Comparison of ENCODE assay signal across 14 cellular contexts in the genomic region with DNA sequence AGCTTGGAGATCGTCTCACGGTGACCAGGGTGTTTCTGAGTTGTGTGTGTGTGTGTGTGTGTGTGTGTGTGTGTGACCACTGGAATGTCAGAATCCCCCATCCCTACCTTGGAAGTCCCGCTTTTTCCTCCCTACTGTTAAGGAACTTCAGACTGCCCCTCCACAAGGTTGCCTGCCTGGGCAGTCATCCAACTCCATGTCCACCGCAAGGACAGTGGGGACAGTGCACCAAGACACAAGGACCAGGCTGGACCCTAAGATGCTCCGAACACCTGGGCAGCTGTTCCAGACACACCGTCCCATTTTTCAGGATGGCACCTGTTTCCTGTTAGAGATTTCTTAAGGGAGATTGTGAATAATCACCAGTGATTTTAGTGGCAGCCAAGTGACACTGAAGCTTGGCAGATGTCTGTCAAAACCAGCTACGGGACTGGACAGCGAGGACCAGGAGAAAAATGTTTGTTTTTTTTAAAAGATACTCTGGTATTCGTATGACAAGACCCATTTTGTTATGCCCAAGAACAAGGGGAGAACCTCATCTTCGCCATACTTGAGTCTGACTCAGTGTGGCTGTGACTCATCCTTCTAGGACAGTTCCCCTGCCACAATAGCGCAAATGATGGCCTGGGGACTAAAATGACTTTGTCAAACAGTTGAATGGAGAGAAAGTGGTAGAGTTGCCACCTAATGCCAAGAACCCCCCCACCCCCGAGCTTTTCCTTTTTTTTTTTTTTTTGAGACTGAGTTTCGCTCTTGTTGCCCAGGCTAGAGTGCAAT. TPM values are rescaled to one million over a fixed set of nuclear protein-coding genes. Genes with fewer than 3 reads are reported as not detected.
A peak's percentile ranks its signal among the peaks of the same experiment; 100 is the strongest.
DNase-seq lines count a peak whose midpoint lies in the region; ATAC-seq and FAIRE-seq lines count a peak whose summit lies in the region.
"Had no signal": no experiment of that assay in that cellular context is flagged by ENCODE, and none has a peak within 500 bp of the region (broad histone marks: within the 10 kb centered on the region; RNA-seq: fewer than 3 reads in every experiment).

No MANE protein-coding gene starts in this region.

- H3F3A ChIP-seq in GM23248 (ENCODE audit: insufficient read depth): no peaks in the 10 kb centered on the region

- no peak overlapping the region for H3K27ac ChIP-seq in GM23248
- H3K27ac ChIP-seq: 22Rv1, sigmoid colon had no signal

- 44 to 52% methylated on average over 13 of the region's 13 CpGs for WGBS in GM23248 (ENCODE audit: low coverage in 1 of 2, low lambda C conversion rate in 2 of 2, missing lambda C conversion rate in 2 of 2), 2 experiments

- H3K9ac ChIP-seq in GM23248: no peak overlapping the region

- no peak for FAIRE-seq in frontal cortex (lab: Jason Lieb, UNC)

- DNase-seq in DMS53 (lab: John Stamatoyannopoulos, UW) (peak; percentile 46), DMS53 treated with DMSO at 0.1 percent for 48 hours (lab: John Stamatoyannopoulos, UW; ENCODE audit: unreplicated experiment) (no peak), GM23248 (peak; percentile 67), iris pigment epithelial cell (ENCODE audit: low read depth) (peak; percentile 9), frontal cortex (ENCODE audit: low spot score in 2 of 2) (no peak)
- DNase-seq: DND-41, NCI-H2029, RPMI8226, sigmoid colon had no signal

- no peaks in the 10 kb centered on the region for H3K9me2 ChIP-seq in GM23248 (ENCODE audit: insufficient read depth)

- no peaks in the 10 kb centered on the region for H3K79me2 ChIP-seq in GM23248 (ENCODE audit: insufficient read depth)

- H3K36me3 ChIP-seq in GM23248 (ENCODE audit: low read depth): no peaks in the 10 kb centered on the region
- H3K36me3 ChIP-seq: sigmoid colon had no signal

- H3K4me2 ChIP-seq in GM23248 (ENCODE audit: unreplicated experiment): no peak overlapping the region

- no peaks in the 10 kb centered on the region; the same call in 1 of the 2 replicates for H3K27me3 ChIP-seq in GM23248 (replicated peaks; ENCODE audit: insufficient read depth)

- no peaks in the 10 kb centered on the region for H3K4me1 ChIP-seq in GM23248 (ENCODE audit: insufficient read depth)

- peak overlapping the region; percentile 56; the same call in 1 of the 2 replicates for H2AFZ ChIP-seq in GM23248

- peak overlapping the region; percentile 26 for H3K4me3 Mint-ChIP-seq in activated T-helper 17 cell treated with anti-CD3 and anti-CD28 coated beads, Interleukin-2, amount 50 U/mL, for 72 hours

- H3K36me3 Mint-ChIP-seq in activated T-helper 17 cell treated with anti-CD3 and anti-CD28 coated beads, Interleukin-2, amount 50 U/mL, for 72 hours (ENCODE audit: low read depth): no peaks in the 10 kb centered on the region
- H3K36me3 Mint-ChIP-seq: activated naive CD8-positive, alpha-beta T cell had no signal

- peaks cover 21% of the 10 kb centered on the region for H3K27me3 Mint-ChIP-seq in activated T-helper 17 cell treated with anti-CD3 and anti-CD28 coated beads, Interleukin-2, amount 50 U/mL, for 72 hours

- H3K27ac Mint-ChIP-seq in activated T-helper 17 cell treated with anti-CD3 and anti-CD28 coated beads, Interleukin-2, amount 50 U/mL, for 72 hours: no peak overlapping the region
- H3K27ac Mint-ChIP-seq: activated naive CD8-positive, alpha-beta T cell had no signal

- H3K9me3 ChIP-seq in GM23248 (ENCODE audit: low read depth): no peaks in the 10 kb centered on the region
- H3K9me3 ChIP-seq: sigmoid colon had no signal

- ATAC-seq in activated T-helper 17 cell treated with anti-CD3 and anti-CD28 coated beads, Interleukin-2, amount 50 U/mL, for 72 hours (replicated peaks): peak; percentile 92
- ATAC-seq in GM19351 (IDR thresholded peaks at IDR 0.05; ENCODE audit: unreplicated experiment) (no peak), GM19467 (IDR thresholded peaks at IDR 0.05; ENCODE audit: unreplicated experiment) (no peak)

- H3K4me3 ChIP-seq in GM23248: no peak overlapping the region
- H3K4me3 ChIP-seq: sigmoid colon had no signal

- in situ Hi-C loops in GM23248 (cut with MboI): no loop called here

- H3K4me1 Mint-ChIP-seq in activated T-helper 17 cell treated with anti-CD3 and anti-CD28 coated beads, Interleukin-2, amount 50 U/mL, for 72 hours: peaks cover 6% of the 10 kb centered on the region

- H3K9me3 Mint-ChIP-seq in activated T-helper 17 cell treated with anti-CD3 and anti-CD28 coated beads, Interleukin-2, amount 50 U/mL, for 72 hours: no peaks in the 10 kb centered on the region

- no peaks in the 10 kb centered on the region for H4K20me1 ChIP-seq in GM23248 (ENCODE audit: insufficient read depth)

RNA-seq across cellular contexts. Expression of a gene that starts 15.5 kb away (rescaled TPM):
- total RNA-seq in GM23248 (2014; rRNA removed; shearing (Covaris generic)): not detected in 2 replicates
- polyA plus RNA-seq in GM23248 (2016; fragmentation: Nextera tagmentation; extraction: Ambion mirVana): not detected in 2 replicates
- not detected for total RNA-seq in activated T-helper 17 cell treated with anti-CD3 and anti-CD28 coated beads, Interleukin-2, amount 50 U/mL, for 72 hours
- total RNA-seq in frontal cortex: 2.4 TPM
- total RNA-seq: sigmoid colon had no signal
- polyA plus RNA-seq: sigmoid colon had no signal

RNA-seq across cellular contexts. Expression of a gene that starts 53.4 kb away (rescaled TPM):
- 40.2 and 48.1 TPM in 2 replicates for total RNA-seq in GM23248 (2014; rRNA removed; shearing (Covaris generic))
- polyA plus RNA-seq in GM23248 (2016; fragmentation: Nextera tagmentation; extraction: Ambion mirVana): 66.1 and 67.2 TPM in 2 replicates
- 100 to 1,000 TPM; 147 to 161 TPM for total RNA-seq in activated T-helper 17 cell treated with anti-CD3 and anti-CD28 coated beads, Interleukin-2, amount 50 U/mL, for 72 hours
- total RNA-seq in frontal cortex: 107 TPM

RNA-seq across cellular contexts. Expression of a gene that starts 59.1 kb away (rescaled TPM):
- 46.4 and 69.2 TPM in 2 replicates for total RNA-seq in GM23248 (2014; rRNA removed; shearing (Covaris generic))
- polyA plus RNA-seq in GM23248 (2016; fragmentation: Nextera tagmentation; extraction: Ambion mirVana): 45.4 and 48.5 TPM in 2 replicates
- total RNA-seq in activated T-helper 17 cell treated with anti-CD3 and anti-CD28 coated beads, Interleukin-2, amount 50 U/mL, for 72 hours: under 1 TPM in 1 of 2 donors, not detected in 1; 0.74 TPM
- total RNA-seq in frontal cortex: 6.9 TPM

Comparison
In these comparisons a context has a peak if more than half of its experiments do, and no peak if none do; other contexts are left out.
1. DNase-seq: peak in DMS53 (single experiment), GM23248 (single experiment) and iris pigment epithelial cell (single experiment); none in DMS53 treated with DMSO at 0.1 percent for 48 hours (single experiment) and frontal cortex (0 of 2).